In genomic region chr6:147970970-147971369, GRCh38 we compare ENCODE assay signal across 12 cellular contexts.
DNase-seq lines count a peak whose midpoint lies in the region; ATAC-seq and TF ChIP-seq lines count a peak whose summit lies in the region.
"Had no signal": no experiment of that assay in that cellular context is flagged by ENCODE, and none has a peak within 500 bp of the region (broad histone marks: within the 10 kb centered on the region; RNA-seq: fewer than 3 reads in every experiment).

No MANE protein-coding gene starts in this region.

- intact Hi-C loops in Right ventricle myocardium inferior (cut with DNase I), result no loop called here

- peak; percentile 41 for TF ChIP-seq CTCF in cardiac muscle cell (IDR thresholded peaks at IDR 0.05; ENCODE audit: low read depth, low read length)

- no peak overlapping the region for H3K4me3 Mint-ChIP-seq in immature natural killer cell
- H3K4me3 Mint-ChIP-seq: activated CD4-positive, alpha-beta T cell treated with anti-CD3 and anti-CD28 coated beads, Interleukin-2, amount 10 ng/mL, durations not matched to agents 7 days and 5 days; activated naive CD4-positive, alpha-beta T cell treated with anti-CD3 and anti-CD28 coated beads, Interleukin-2, amount 50 U/mL, for 24 hours; stimulated activated naive B cell treated with anti-CD40 and anti-IgM and Interleukin-4, amounts not matched to agents 10 μg/mL and 1 μg/mL and 100 μg/mL, for 72 hours had no signal

- H3K36me3 ChIP-seq in cardiac muscle cell, result no peaks in the 10 kb centered on the region

- H3K9me3 Mint-ChIP-seq in immature natural killer cell, result peaks cover 0 to 11% (median 2%) of the 10 kb centered on the region in 6 donors
- H3K9me3 Mint-ChIP-seq: activated CD4-positive, alpha-beta T cell treated with anti-CD3 and anti-CD28 coated beads, Interleukin-2, amount 10 ng/mL, durations not matched to agents 7 days and 5 days had no signal

- H3K27me3 ChIP-seq in cardiac muscle cell, result no peaks in the 10 kb centered on the region

- ATAC-seq in Right ventricle myocardium inferior, result no peak
- ATAC-seq in GM21390 (IDR thresholded peaks at IDR 0.05; ENCODE audit: unreplicated experiment), result no peak
- ATAC-seq: stimulated activated naive B cell treated with anti-CD40 and anti-IgM and Interleukin-4, amounts not matched to agents 10 μg/mL and 1 μg/mL and 100 μg/mL, for 72 hours had no signal

- H3K27ac Mint-ChIP-seq in immature natural killer cell, result no peak overlapping the region
- H3K27ac Mint-ChIP-seq: activated CD4-positive, alpha-beta T cell treated with anti-CD3 and anti-CD28 coated beads, Interleukin-2, amount 10 ng/mL, durations not matched to agents 7 days and 5 days; activated naive CD4-positive, alpha-beta T cell treated with anti-CD3 and anti-CD28 coated beads, Interleukin-2, amount 50 U/mL, for 24 hours; stimulated activated naive B cell treated with anti-CD40 and anti-IgM and Interleukin-4, amounts not matched to agents 10 μg/mL and 1 μg/mL and 100 μg/mL, for 72 hours had no signal

- no peaks in the 10 kb centered on the region for H3K27me3 Mint-ChIP-seq in immature natural killer cell (ENCODE audit: low read depth in 3 of 3)
- H3K27me3 Mint-ChIP-seq: activated CD4-positive, alpha-beta T cell treated with anti-CD3 and anti-CD28 coated beads, Interleukin-2, amount 10 ng/mL, durations not matched to agents 7 days and 5 days; stimulated activated naive B cell treated with anti-CD40 and anti-IgM and Interleukin-4, amounts not matched to agents 10 μg/mL and 1 μg/mL and 100 μg/mL, for 72 hours had no signal

- no peaks in the 10 kb centered on the region for H3K9me3 ChIP-seq in cardiac muscle cell (ENCODE audit: low read depth)

- DNase-seq in cardiac muscle cell (ENCODE audit: low read depth in 1 of 2, low spot score in 1 of 2), result peak; percentile 16 to 33
- DNase-seq in Right ventricle myocardium inferior (ENCODE audit: missing footprints), result no peak
- peak; percentile 45 for DNase-seq in NCI-H526 treated with DMSO at 0.1 percent for 48 hours (lab: John Stamatoyannopoulos, UW)
- peak; percentile 5 for DNase-seq in cerebellar cortex (ENCODE audit: low spot score)
- no peak for DNase-seq in immature natural killer cell
- DNase-seq in UCSD-AML1 (lab: John Stamatoyannopoulos, UW; ENCODE audit: unreplicated experiment), result no peak
- no peak for DNase-seq in effector CD8-positive, alpha-beta T cell (lab: John Stamatoyannopoulos, UW)
- DNase-seq: activated CD4-positive, alpha-beta T cell treated with anti-CD3 and anti-CD28 coated beads, Interleukin-2, amount 10 ng/mL, durations not matched to agents 7 days and 5 days; hypothalamus; stimulated activated naive B cell treated with anti-CD40 and anti-IgM and Interleukin-4, amounts not matched to agents 10 μg/mL and 1 μg/mL and 100 μg/mL, for 72 hours had no signal

- no peak overlapping the region for H3K27ac ChIP-seq in cardiac muscle cell

- H3K4me1 ChIP-seq in cardiac muscle cell (ENCODE audit: low read depth), result no peaks in the 10 kb centered on the region

- no peaks in the 10 kb centered on the region for H3K4me1 Mint-ChIP-seq in immature natural killer cell
- H3K4me1 Mint-ChIP-seq: activated CD4-positive, alpha-beta T cell treated with anti-CD3 and anti-CD28 coated beads, Interleukin-2, amount 10 ng/mL, durations not matched to agents 7 days and 5 days; activated naive CD4-positive, alpha-beta T cell treated with anti-CD3 and anti-CD28 coated beads, Interleukin-2, amount 50 U/mL, for 24 hours; stimulated activated naive B cell treated with anti-CD40 and anti-IgM and Interleukin-4, amounts not matched to agents 10 μg/mL and 1 μg/mL and 100 μg/mL, for 72 hours had no signal

- H3K4me3 ChIP-seq in cardiac muscle cell, result no peak overlapping the region

- no peaks in the 10 kb centered on the region for H3K36me3 Mint-ChIP-seq in immature natural killer cell
- H3K36me3 Mint-ChIP-seq: activated naive CD4-positive, alpha-beta T cell treated with anti-CD3 and anti-CD28 coated beads, Interleukin-2, amount 50 U/mL, for 24 hours; stimulated activated naive B cell treated with anti-CD40 and anti-IgM and Interleukin-4, amounts not matched to agents 10 μg/mL and 1 μg/mL and 100 μg/mL, for 72 hours had no signal

Comparison
In these comparisons a context has a peak if more than half of its experiments do, and no peak if none do; other contexts are left out.
1. DNase-seq: peak in cardiac muscle cell (2 of 2), NCI-H526 treated with DMSO at 0.1 percent for 48 hours (single experiment) and cerebellar cortex (single experiment); none in Right ventricle myocardium inferior (single experiment), immature natural killer cell (0 of 3), UCSD-AML1 (single experiment) and effector CD8-positive, alpha-beta T cell (single experiment).